ENCODE assay signal across 9 cellular contexts in the genomic region with DNA sequence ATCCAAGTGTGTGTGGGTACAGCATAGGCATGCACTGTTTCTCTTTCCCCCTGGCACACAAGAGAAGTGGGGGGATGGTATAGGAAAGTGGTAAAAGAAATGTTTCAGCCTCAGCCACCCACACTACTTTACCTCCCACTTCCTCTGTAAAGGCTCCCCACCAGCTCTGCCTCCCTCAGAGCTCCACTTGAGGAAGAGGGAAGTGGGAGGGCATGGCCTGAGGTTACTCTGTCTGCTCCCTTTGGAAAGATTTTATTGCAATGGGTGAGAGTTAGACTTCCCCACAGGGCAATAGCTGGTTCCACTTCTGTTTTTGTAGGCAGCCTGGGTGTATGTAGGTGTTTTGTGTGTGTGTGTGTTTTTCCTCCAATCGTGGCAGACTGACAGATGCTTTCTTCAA.
DNase-seq lines count a peak whose midpoint lies in the region; ATAC-seq, FAIRE-seq and TF ChIP-seq lines count a peak whose summit lies in the region.
"Had no signal": no experiment of that assay in that cellular context is flagged by ENCODE, and none has a peak within 500 bp of the region (broad histone marks: within the 10 kb centered on the region; RNA-seq: fewer than 3 reads in every experiment).

No MANE protein-coding gene starts in this region.

- FAIRE-seq in urothelium cell line (lab: Jason Lieb, UNC) = no peak
- FAIRE-seq: A549 had no signal

- intact Hi-C loops in Right ventricle myocardium inferior (cut with DNase I) = no loop called here

- H3K27ac ChIP-seq in right atrium auricular region = no peak overlapping the region
- peak overlapping the region; percentile 92 for H3K27ac ChIP-seq in caudate nucleus (ENCODE audit: low read depth, low read length)
- H3K27ac ChIP-seq: A549 had no signal

- ATAC-seq in Right ventricle myocardium inferior (peak; percentile 84), HG03439 (IDR thresholded peaks at IDR 0.05; ENCODE audit: unreplicated experiment) (peak; percentile 62)
- ATAC-seq: A549 had no signal

- H3K4me1 ChIP-seq in right atrium auricular region = peaks cover 0 to 4% of the 10 kb centered on the region in 2 donors

- no peaks in the 10 kb centered on the region for H3K36me3 ChIP-seq in right atrium auricular region

- DNase-seq in Right ventricle myocardium inferior (ENCODE audit: missing footprints) (no peak), right atrium auricular region (ENCODE audit: low spot score) (no peak), caudate nucleus (lab: John Stamatoyannopoulos, UW) (peak in 28 of 61 donors; percentile 6 to 76 (median 30)), urothelium cell line (ENCODE audit: low spot score) (peak; percentile 14), NCI-H524 treated with DMSO at 0.1 percent for 48 hours (lab: John Stamatoyannopoulos, UW) (no peak), NCI-H1930 (lab: John Stamatoyannopoulos, UW) (no peak), NCI-H1092 (lab: John Stamatoyannopoulos, UW) (no peak)

- TF ChIP-seq CTCF in right atrium auricular region (IDR thresholded peaks at IDR 0.05) = no peak

- H3K27me3 ChIP-seq in right atrium auricular region = no peaks in the 10 kb centered on the region

- H3K4me3 ChIP-seq in right atrium auricular region = no peak overlapping the region
- H3K4me3 ChIP-seq: A549 had no signal

- no peaks in the 10 kb centered on the region for H3K9me3 ChIP-seq in right atrium auricular region
- H3K9me3 ChIP-seq: A549 had no signal
